19 cellular contexts compared by ENCODE assay signal in genomic region chr16:6146874-6147425, GRCh38.
DNase-seq lines count a peak whose midpoint lies in the region; ATAC-seq and TF ChIP-seq lines count a peak whose summit lies in the region.
"Had no signal": no experiment of that assay in that cellular context is flagged by ENCODE, and none has a peak within 500 bp of the region (broad histone marks: within the 10 kb centered on the region; RNA-seq: fewer than 3 reads in every experiment).

No MANE protein-coding gene starts in this region.

- no peak overlapping the region for H3K56ac ChIP-seq in H9 (ENCODE audit: insufficient read length, low read depth, low read length)

- H3K4me3 ChIP-seq in osteoblast (ENCODE audit: insufficient read depth, low read length): no peak overlapping the region
- H3K4me3 ChIP-seq in hepatocyte: no peak overlapping the region

- intact Hi-C loops in natural killer cell (cut with micrococcal nuclease): no loop called here

- no peak overlapping the region for H3K18ac ChIP-seq in H9 (ENCODE audit: insufficient read length, low read depth, low read length)

- no peak overlapping the region for H2AK5ac ChIP-seq in H9 (ENCODE audit: insufficient read length, low read length)

- H3K36me3 Mint-ChIP-seq in H9 (ENCODE audit: insufficient read depth in 1 of 3, low read depth in 3 of 3) (0 out of 7 replicates have a peak, but pooled peaks cover 0 to 4% (median 0%) of the 10 kb centered on the region in 3 experiments), natural killer cell (peaks cover 6% of the 10 kb centered on the region)

- DNase-seq in H9 (peak; percentile 62), RPMI7951 (ENCODE audit: low read depth) (peak; percentile 59), foreskin keratinocyte (no peak), osteoblast (ENCODE audit: insufficient read length, low spot score, missing footprints) (peak; percentile 38), GDM1 (lab: John Stamatoyannopoulos, UW) (no peak), MV-4-11 (lab: John Stamatoyannopoulos, UW) (no peak), natural killer cell (no peak), hepatocyte (ENCODE audit: low spot score) (no peak)
- DNase-seq: ACHN, AML-193, COR-L47, DMS153, HCEC 1CT, MM.1S, NCI-H1105 treated with DMSO at 0.1 percent for 48 hours, NCI-H187 treated with DMSO at 0.1 percent for 48 hours, NCI-H526 treated with DMSO at 0.1 percent for 48 hours, PC-3, SW 1271 had no signal

- no peak for ATAC-seq in foreskin keratinocyte
- ATAC-seq in natural killer cell: no peak
- ATAC-seq: PC-3 had no signal

- no peak overlapping the region for H3K27ac ChIP-seq in H9 (ENCODE audit: insufficient read length, low read depth, low read length)
- no peak overlapping the region for H3K27ac ChIP-seq in foreskin keratinocyte
- H3K27ac ChIP-seq in osteoblast (ENCODE audit: low read depth, low read length): no peak overlapping the region
- H3K27ac ChIP-seq in hepatocyte: no peak overlapping the region

- H3K79me2 ChIP-seq in H9 (ENCODE audit: insufficient read depth, low read length) (no peaks in the 10 kb centered on the region), osteoblast (ENCODE audit: insufficient read depth, low read length) (no peaks in the 10 kb centered on the region), hepatocyte (no peaks in the 10 kb centered on the region)

- H3K4me1 ChIP-seq in H9 (ENCODE audit: insufficient read depth, low read length): no peaks in the 10 kb centered on the region; the same call in 1 of the 2 replicates
- no peaks in the 10 kb centered on the region for H3K4me1 ChIP-seq in foreskin keratinocyte
- no peaks in the 10 kb centered on the region for H3K4me1 ChIP-seq in osteoblast (ENCODE audit: insufficient read depth, low read length)
- no peaks in the 10 kb centered on the region for H3K4me1 ChIP-seq in hepatocyte (ENCODE audit: insufficient read depth)

- H3K4me2 ChIP-seq in H9 (ENCODE audit: insufficient read depth, insufficient read length, low read length): no peak overlapping the region
- no peak overlapping the region for H3K4me2 ChIP-seq in osteoblast (ENCODE audit: insufficient read depth, low read length)
- H3K4me2 ChIP-seq in hepatocyte: no peak overlapping the region

- H3K27ac Mint-ChIP-seq in H9 (peak overlapping the region in 1 of 3 experiments; percentile 85; a peak in 2 of 7 replicates), natural killer cell (no peak overlapping the region)

- H3K9me2 ChIP-seq in hepatocyte (replicated peaks; ENCODE audit: insufficient read depth): no peaks in the 10 kb centered on the region

- H3K4ac ChIP-seq in H9 (ENCODE audit: low read depth, low read length): no peak overlapping the region

- H3K27me3 ChIP-seq in H9 (ENCODE audit: insufficient read depth, low read length) (no peaks in the 10 kb centered on the region), foreskin keratinocyte (no peaks in the 10 kb centered on the region), osteoblast (ENCODE audit: insufficient read depth, low read length) (no peaks in the 10 kb centered on the region), hepatocyte (no peaks in the 10 kb centered on the region)

- H3K9me3 Mint-ChIP-seq in H9: peaks cover 0 to 3% of the 10 kb centered on the region in 2 experiments; a peak in 2 of 5 replicates
- H3K9me3 Mint-ChIP-seq in natural killer cell: peaks cover 4 to 5% of the 10 kb centered on the region in 2 donors

- H3K14ac ChIP-seq in H9 (ENCODE audit: insufficient read depth, low read length): no peak overlapping the region

- no peak overlapping the region for H3T11ph ChIP-seq in H9 (ENCODE audit: low read length)

- H4K20me1 ChIP-seq in H9 (ENCODE audit: control insufficient read depth, insufficient read depth, insufficient read length) (no peaks in the 10 kb centered on the region), osteoblast (ENCODE audit: insufficient read depth, low read length) (no peaks in the 10 kb centered on the region), hepatocyte (ENCODE audit: insufficient read depth, poor library complexity, severe bottlenecking) (no peaks in the 10 kb centered on the region)

- H3K23me2 ChIP-seq in H9 (ENCODE audit: insufficient read length, low read depth, low read length, poor library complexity, severe bottlenecking): no peaks in the 10 kb centered on the region

- H3K4me3 Mint-ChIP-seq in H9 (no peak overlapping the region), natural killer cell (no peak overlapping the region)

- peaks cover 13 to 19% of the 10 kb centered on the region in 2 experiments for H3K4me1 Mint-ChIP-seq in H9
- H3K4me1 Mint-ChIP-seq in natural killer cell: no peaks in the 10 kb centered on the region

- H2BK5ac ChIP-seq in H9 (ENCODE audit: insufficient read length, low read length): no peak overlapping the region

- H2BK120ac ChIP-seq in H9 (ENCODE audit: low read depth, low read length, poor library complexity, severe bottlenecking): no peak overlapping the region

- H2BK15ac ChIP-seq in H9 (ENCODE audit: low read depth, low read length): no peak overlapping the region

- TF ChIP-seq CTCF in H9 (conservative IDR thresholded peaks at IDR 0.05) (peak; percentile 92), foreskin keratinocyte (conservative IDR thresholded peaks at IDR 0.05) (peak; percentile 41), osteoblast (IDR thresholded peaks at IDR 0.05; ENCODE audit: extremely low read depth, low read depth, low read length) (no peak), natural killer cell (IDR thresholded peaks at IDR 0.05) (no peak), hepatocyte (IDR thresholded peaks at IDR 0.05; ENCODE audit: poor library complexity) (no peak)

- no peak overlapping the region for H2BK12ac ChIP-seq in H9 (ENCODE audit: insufficient read length, low read depth, low read length)

- no peak overlapping the region for H3K9ac ChIP-seq in H9 (ENCODE audit: extremely low read depth, insufficient read length, low read length)

- WGBS in H9 (ENCODE audit: extremely low coverage, insufficient read length, low lambda C conversion rate): no CpG with 5 or more reads among the region's 9 CpGs
- WGBS in hepatocyte (ENCODE audit: low lambda C conversion rate, missing lambda C conversion rate): 66% methylated on average over 9 of the region's 9 CpGs

- H2AFZ ChIP-seq in H9 (ENCODE audit: low read length) (no peak overlapping the region), osteoblast (ENCODE audit: low read length) (no peak overlapping the region), hepatocyte (no peak overlapping the region)

- H3K27me3 Mint-ChIP-seq in H9 (ENCODE audit: low read depth) (no peaks in the 10 kb centered on the region), natural killer cell (ENCODE audit: low read depth in 2 of 2) (no peaks in the 10 kb centered on the region)

- H3K23ac ChIP-seq in H9 (ENCODE audit: insufficient read length, low read depth, low read length): no peak overlapping the region

- H3K9me3 ChIP-seq in H9 (ENCODE audit: control insufficient read depth, low read depth, low read length) (no peaks in the 10 kb centered on the region), osteoblast (ENCODE audit: low read depth, low read length) (no peaks in the 10 kb centered on the region), hepatocyte (ENCODE audit: low read depth) (no peaks in the 10 kb centered on the region)

- no peaks in the 10 kb centered on the region for H3K79me1 ChIP-seq in H9 (ENCODE audit: insufficient read depth, low read depth, low read length, poor library complexity, severe bottlenecking)

- no peak overlapping the region for H4K8ac ChIP-seq in H9 (replicated peaks; ENCODE audit: insufficient read length, low read depth, low read length)

- H2BK20ac ChIP-seq in H9 (ENCODE audit: low read depth, low read length, poor library complexity, severe bottlenecking): no peak overlapping the region

- H3K36me3 ChIP-seq in osteoblast (ENCODE audit: insufficient read depth, low read length): no peaks in the 10 kb centered on the region
- H3K36me3 ChIP-seq in hepatocyte (replicated peaks; ENCODE audit: insufficient read depth, low read depth): no peaks in the 10 kb centered on the region

- no peak overlapping the region for H4K5ac ChIP-seq in H9 (ENCODE audit: insufficient read length, low read depth, low read length)

- no peak overlapping the region for H4K91ac ChIP-seq in H9 (ENCODE audit: insufficient read length, low read depth, low read length)

Comparison
In these comparisons a context has a peak if more than half of its experiments do, and no peak if none do; other contexts are left out.
1. DNase-seq: peak in H9 (single experiment), RPMI7951 (single experiment) and osteoblast (single experiment); none in foreskin keratinocyte (0 of 2), GDM1 (single experiment), MV-4-11 (single experiment), natural killer cell (single experiment) and hepatocyte (single experiment).
2. CTCF ChIP-seq: peak in H9 (single experiment) and foreskin keratinocyte (single experiment); none in osteoblast (single experiment), natural killer cell (single experiment) and hepatocyte (single experiment).